1 cellular context compared by ENCODE assay signal in genomic region chr12:56332512-56333196, GRCh38.
TF ChIP-seq lines count a peak whose summit lies in the region.

No MANE protein-coding gene starts in this region.

TF ChIP-seq in H1, 55 proteins besides CTCF, POLR2A, EP300 and RAD21:
- TF ChIP-seq E2F6 (IDR thresholded peaks at IDR 0.05) (no peak), CEBPB (IDR thresholded peaks at IDR 0.05; ENCODE audit: low read depth, low read length) (no peak), SIX5 (IDR thresholded peaks at IDR 0.05; ENCODE audit: low read depth, low read length) (no peak), RFX5 (IDR thresholded peaks at IDR 0.05; ENCODE audit: borderline replicate concordance, low read depth, low read length) (no peak), NRF1 (IDR thresholded peaks at IDR 0.05; ENCODE audit: low read depth, low read length) (no peak), KDM5A (IDR thresholded peaks at IDR 0.05; ENCODE audit: low read length) (no peak), EZH2 (IDR thresholded peaks at IDR 0.05; ENCODE audit: low read depth, low read length, severe bottlenecking) (no peak), ZNF274 (IDR thresholded peaks at IDR 0.05; ENCODE audit: borderline replicate concordance, extremely low read depth, low read length) (no peak), BACH1 (IDR thresholded peaks at IDR 0.05; ENCODE audit: low read length) (no peak), CHD1 (IDR thresholded peaks at IDR 0.05; ENCODE audit: low read depth, low read length) (no peak), CTBP2 (IDR thresholded peaks at IDR 0.05; ENCODE audit: borderline replicate concordance, insufficient read depth, insufficient read length, low read length) (no peak), SIRT6 (IDR thresholded peaks at IDR 0.05; ENCODE audit: low read length) (no peak), TAF7 (optimal IDR thresholded peaks at IDR 0.05; ENCODE audit: borderline replicate concordance, low read depth, low read length) (no peak), PHF8 (conservative IDR thresholded peaks at IDR 0.05; ENCODE audit: low read depth, low read length) (no peak)
TF ChIP-seq in H1: peak in this region for 0.
